Comparison of ENCODE assay signal across 1 cellular context in genomic region chr1:192518700-192519099, GRCh38.
TF ChIP-seq lines count a peak whose summit lies in the region.

No MANE protein-coding gene starts in this region.

TF ChIP-seq in GM12878, 131 proteins besides CTCF, POLR2A, EP300 and RAD21 (continued from another document):
- TF ChIP-seq WRNIP1 (IDR thresholded peaks at IDR 0.05; ENCODE audit: borderline replicate concordance, low read depth, low read length) (no peak), LARP7 (IDR thresholded peaks at IDR 0.05) (no peak), SP1 (IDR thresholded peaks at IDR 0.05; ENCODE audit: low read depth, low read length) (no peak), USF1 (IDR thresholded peaks at IDR 0.05; ENCODE audit: borderline replicate concordance, extremely low read length, insufficient read depth, low read depth, low read length) (no peak), SIX5 (IDR thresholded peaks at IDR 0.05; ENCODE audit: low read depth, low read length, severe bottlenecking) (no peak), ELK1 (IDR thresholded peaks at IDR 0.05; ENCODE audit: low read depth, low read length) (no peak), BRCA1 (IDR thresholded peaks at IDR 0.05; ENCODE audit: low read depth, low read length) (no peak), GABPA (IDR thresholded peaks at IDR 0.05; ENCODE audit: low read depth) (no peak), BCLAF1 (IDR thresholded peaks at IDR 0.05) (no peak), NR2C1 (IDR thresholded peaks at IDR 0.05) (no peak), CEBPB (IDR thresholded peaks at IDR 0.05; ENCODE audit: borderline replicate concordance in 1 of 2, low read depth in 2 of 2, low read length in 2 of 2) (no peak), MXI1 (IDR thresholded peaks at IDR 0.05; ENCODE audit: low read depth, low read length) (no peak), SUZ12 (IDR thresholded peaks at IDR 0.05; ENCODE audit: unreplicated experiment) (no peak), NKRF (conservative IDR thresholded peaks at IDR 0.05) (no peak), CBX5 (IDR thresholded peaks at IDR 0.05; ENCODE audit: low read depth) (no peak), ETV6 (conservative IDR thresholded peaks at IDR 0.05 in 1 of 2, IDR thresholded peaks at IDR 0.05 in 1 of 2; ENCODE audit: borderline replicate concordance in 1 of 2, low read depth in 1 of 2) (peak in 1 of 2 experiments; percentile 42; a peak in 1 of 4 replicates), ZNF24 (IDR thresholded peaks at IDR 0.05) (no peak), RUNX3 (IDR thresholded peaks at IDR 0.05; ENCODE audit: low read length) (peak; percentile 87), CEBPZ (IDR thresholded peaks at IDR 0.05; ENCODE audit: low read depth, low read length) (no peak), SUPT20H (IDR thresholded peaks at IDR 0.05; ENCODE audit: borderline replicate concordance, control insufficient read depth, low read depth, low read length) (no peak), SIN3A (IDR thresholded peaks at IDR 0.05; ENCODE audit: low read depth, low read length) (no peak), RELB (IDR thresholded peaks at IDR 0.05; ENCODE audit: low read depth) (peak; percentile 44; the same call in 1 of the 2 replicates), TAF1 (IDR thresholded peaks at IDR 0.05; ENCODE audit: borderline replicate concordance, low read depth, low read length) (no peak), RCOR1 (conservative IDR thresholded peaks at IDR 0.05; ENCODE audit: low read depth, low read length) (no peak), RB1 (IDR thresholded peaks at IDR 0.05; ENCODE audit: borderline replicate concordance) (no peak), CBFB (IDR thresholded peaks at IDR 0.05; ENCODE audit: low read depth) (no peak), JUND (IDR thresholded peaks at IDR 0.05; ENCODE audit: low read depth, low read length) (peak; percentile 64; the same call in 1 of the 2 replicates), ZNF592 (IDR thresholded peaks at IDR 0.05) (peak; percentile 85; the same call in 1 of the 2 replicates), SREBF1 (IDR thresholded peaks at IDR 0.05; ENCODE audit: low read length) (no peak), PBX3 (IDR thresholded peaks at IDR 0.05; ENCODE audit: insufficient replicate concordance, low read depth, low read length) (no peak), PAX5 (IDR thresholded peaks at IDR 0.05; ENCODE audit: borderline replicate concordance, low read depth, low read length) (0 out of 2 replicates have a peak, but pooled peaks have one; percentile 64), SRF (IDR thresholded peaks at IDR 0.05; ENCODE audit: low read depth in 2 of 2, low read length in 2 of 2) (no peak), NFIC (IDR thresholded peaks at IDR 0.05; ENCODE audit: low read depth, low read length) (peak; percentile 83), SMAD5 (IDR thresholded peaks at IDR 0.05; ENCODE audit: low read depth) (no peak), HDGF (IDR thresholded peaks at IDR 0.05) (no peak), JUNB (IDR thresholded peaks at IDR 0.05) (peak; percentile 95), PML (IDR thresholded peaks at IDR 0.05; ENCODE audit: low read length) (no peak), TCF12 (IDR thresholded peaks at IDR 0.05; ENCODE audit: low read depth, low read length) (no peak), IKZF2 (IDR thresholded peaks at IDR 0.05) (0 out of 4 replicates have a peak, but pooled peaks of 1 of the 2 experiments have one; percentile 31), SMAD1 (IDR thresholded peaks at IDR 0.05; ENCODE audit: low read depth, partially characterized antibody) (no peak), SREBF2 (IDR thresholded peaks at IDR 0.05; ENCODE audit: low read length) (no peak), RFX5 (IDR thresholded peaks at IDR 0.05; ENCODE audit: low read depth, low read length) (no peak), STAT1 (conservative IDR thresholded peaks at IDR 0.05) (no peak)
